9 cellular contexts compared by ENCODE assay signal in the genomic region with DNA sequence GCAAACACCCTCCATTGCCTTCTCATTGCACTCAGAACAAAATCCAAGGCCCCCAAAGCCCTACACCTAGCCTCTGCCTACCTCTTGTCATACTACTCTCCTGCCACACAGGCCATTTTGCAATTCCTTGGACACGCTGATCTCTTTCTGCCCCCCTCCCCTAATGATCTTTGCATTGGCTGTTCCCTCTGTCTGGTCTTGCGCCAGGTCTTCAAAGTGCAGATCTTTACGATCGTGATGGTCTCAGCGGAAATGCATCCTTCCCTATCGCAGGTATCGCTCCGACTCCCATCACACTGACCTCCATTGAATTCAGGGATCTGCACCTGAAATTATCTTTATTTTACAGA. TPM values are rescaled to one million over a fixed set of nuclear protein-coding genes. Genes with fewer than 3 reads are reported as not detected.
DNase-seq lines count a peak whose midpoint lies in the region; ATAC-seq and TF ChIP-seq lines count a peak whose summit lies in the region.
"Had no signal": no experiment of that assay in that cellular context is flagged by ENCODE, and none has a peak within 500 bp of the region (broad histone marks: within the 10 kb centered on the region; RNA-seq: fewer than 3 reads in every experiment).

No MANE protein-coding gene starts in this region.

- peak overlapping the region; percentile 92 for H3K4me3 Mint-ChIP-seq in activated T-helper 1 cell treated with anti-CD3 and anti-CD28 coated beads, Interleukin-12 subunit alpha, Interleukin-12 subunit beta, Interleukin-2, Interleukin-4 antibody, amounts not matched to agents 30 ng/mL and 10 ng/mL and 1 ng/mL, durations not matched to agents 14 hours and 24 hours and 36 hours

- DNase-seq in NCI-H82 (lab: John Stamatoyannopoulos, UW) (peak; percentile 11), NCI-H82 treated with DMSO at 0.1 percent for 48 hours (lab: John Stamatoyannopoulos, UW; ENCODE audit: unreplicated experiment) (no peak), substantia nigra (lab: John Stamatoyannopoulos, UW) (peak in 2 of 49 donors; percentile 26 to 47), GM13977 (ENCODE audit: low spot score) (no peak), LoVo (ENCODE audit: low spot score) (no peak)
- DNase-seq in activated T-helper 1 cell treated with anti-CD3 and anti-CD28 coated beads, Interleukin-12 subunit alpha, Interleukin-12 subunit beta, Interleukin-2, Interleukin-4 antibody, amounts not matched to agents 30 ng/mL and 10 ng/mL and 1 ng/mL, durations not matched to agents 14 hours and 24 hours and 36 hours (ENCODE audit: low spot score): no peak

- peaks cover 2% of the 10 kb centered on the region for H3K36me3 Mint-ChIP-seq in activated T-helper 1 cell treated with anti-CD3 and anti-CD28 coated beads, Interleukin-12 subunit alpha, Interleukin-12 subunit beta, Interleukin-2, Interleukin-4 antibody, amounts not matched to agents 30 ng/mL and 10 ng/mL and 1 ng/mL, durations not matched to agents 14 hours and 24 hours and 36 hours (ENCODE audit: low read depth)

- no peaks in the 10 kb centered on the region for H3K9me3 Mint-ChIP-seq in activated T-helper 1 cell treated with anti-CD3 and anti-CD28 coated beads, Interleukin-12 subunit alpha, Interleukin-12 subunit beta, Interleukin-2, Interleukin-4 antibody, amounts not matched to agents 30 ng/mL and 10 ng/mL and 1 ng/mL, durations not matched to agents 14 hours and 24 hours and 36 hours

- H3K4me3 ChIP-seq in iPS-18c (ENCODE audit: insufficient read depth, low read depth, low read length): peak overlapping the region; percentile 86

- peak overlapping the region; percentile 80 for H3K27ac ChIP-seq in substantia nigra (ENCODE audit: low read depth, low read length, poor library complexity, severe bottlenecking)

- H3K27me3 Mint-ChIP-seq in activated T-helper 1 cell treated with anti-CD3 and anti-CD28 coated beads, Interleukin-12 subunit alpha, Interleukin-12 subunit beta, Interleukin-2, Interleukin-4 antibody, amounts not matched to agents 30 ng/mL and 10 ng/mL and 1 ng/mL, durations not matched to agents 14 hours and 24 hours and 36 hours (ENCODE audit: insufficient read depth): peaks cover 10% of the 10 kb centered on the region

- in situ Hi-C loops in GM13977 (cut with MboI; ENCODE audit: low pct_unique_long_range_greater_than_20kb, low sequenced_read_pairs, unreplicated experiment): loop anchor here (25.0 kb wide), 1 partner anchor 280 kb away; the partner anchor contains the start of gene POLR3E

- intact Hi-C loops in activated T-helper 1 cell treated with anti-CD3 and anti-CD28 coated beads, Interleukin-12 subunit alpha, Interleukin-12 subunit beta, Interleukin-2, Interleukin-4 antibody, amounts not matched to agents 30 ng/mL and 10 ng/mL and 1 ng/mL, durations not matched to agents 14 hours and 24 hours and 36 hours (cut with micrococcal nuclease): loop anchor here (1.0 to 5.0 kb wide), 4 partner anchors 54 to 365 kb away; partner anchors contain the start of genes CDR2, POLR3E and UQCRC2

- H3K4me1 Mint-ChIP-seq in activated T-helper 1 cell treated with anti-CD3 and anti-CD28 coated beads, Interleukin-12 subunit alpha, Interleukin-12 subunit beta, Interleukin-2, Interleukin-4 antibody, amounts not matched to agents 30 ng/mL and 10 ng/mL and 1 ng/mL, durations not matched to agents 14 hours and 24 hours and 36 hours (ENCODE audit: low read depth): peaks cover 43% of the 10 kb centered on the region

- TF ChIP-seq CTCF in GM13977 (IDR thresholded peaks at IDR 0.05; ENCODE audit: extremely low read depth, insufficient read depth, missing control alignments): no peak

- no peak for ATAC-seq in GM18861 (IDR thresholded peaks at IDR 0.05; ENCODE audit: unreplicated experiment)

- no peaks in the 10 kb centered on the region for H3K9me3 ChIP-seq in iPS-18c (ENCODE audit: control insufficient read depth, insufficient read depth, low read length)

- peak overlapping the region; percentile 79 for H3K27ac Mint-ChIP-seq in activated T-helper 1 cell treated with anti-CD3 and anti-CD28 coated beads, Interleukin-12 subunit alpha, Interleukin-12 subunit beta, Interleukin-2, Interleukin-4 antibody, amounts not matched to agents 30 ng/mL and 10 ng/mL and 1 ng/mL, durations not matched to agents 14 hours and 24 hours and 36 hours

RNA-seq across cellular contexts. Expression of gene MOSMO, which starts 0.8 kb away (rescaled TPM):
- 12.7 and 16.3 TPM in 2 replicates for total RNA-seq in activated T-helper 1 cell treated with anti-CD3 and anti-CD28 coated beads, Interleukin-12 subunit alpha, Interleukin-12 subunit beta, Interleukin-2, Interleukin-4 antibody, amounts not matched to agents 30 ng/mL and 10 ng/mL and 1 ng/mL, durations not matched to agents 14 hours and 24 hours and 36 hours

RNA-seq across cellular contexts. Expression of gene PDZD9, which starts 6.2 kb away (rescaled TPM):
- total RNA-seq in activated T-helper 1 cell treated with anti-CD3 and anti-CD28 coated beads, Interleukin-12 subunit alpha, Interleukin-12 subunit beta, Interleukin-2, Interleukin-4 antibody, amounts not matched to agents 30 ng/mL and 10 ng/mL and 1 ng/mL, durations not matched to agents 14 hours and 24 hours and 36 hours: not detected in 2 replicates
- total RNA-seq: renal cortical epithelial cell had no signal

RNA-seq across cellular contexts. Expression of gene UQCRC2, which starts 54.0 kb away (rescaled TPM):
- 235 and 260 TPM in 2 replicates for total RNA-seq in activated T-helper 1 cell treated with anti-CD3 and anti-CD28 coated beads, Interleukin-12 subunit alpha, Interleukin-12 subunit beta, Interleukin-2, Interleukin-4 antibody, amounts not matched to agents 30 ng/mL and 10 ng/mL and 1 ng/mL, durations not matched to agents 14 hours and 24 hours and 36 hours
